Comparison of ENCODE assay signal across 20 cellular contexts in the genomic region with DNA sequence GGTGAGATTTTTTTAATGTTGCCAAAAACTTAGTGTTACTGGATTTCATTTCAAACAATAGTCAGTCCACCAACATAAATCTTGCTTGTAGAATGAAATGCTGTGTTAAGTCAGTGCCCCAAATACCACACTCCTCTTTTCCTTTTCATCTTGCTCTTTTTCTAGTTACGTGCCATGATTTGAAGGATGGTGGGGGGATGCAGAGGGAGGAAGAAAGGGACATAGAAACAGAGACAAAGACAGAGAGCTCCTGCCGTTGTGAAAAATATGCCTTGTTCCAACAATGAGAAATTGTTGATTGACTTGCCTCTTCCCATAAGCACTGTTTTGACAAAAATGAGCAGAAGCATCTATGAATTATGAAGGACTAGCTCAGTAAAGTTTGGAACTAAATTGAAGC.
A peak's percentile ranks its signal among the peaks of the same experiment; 100 is the strongest.
DNase-seq lines count a peak whose midpoint lies in the region; ATAC-seq, FAIRE-seq and TF ChIP-seq lines count a peak whose summit lies in the region.
"Had no signal": no experiment of that assay in that cellular context is flagged by ENCODE, and none has a peak within 500 bp of the region (broad histone marks: within the 10 kb centered on the region; RNA-seq: fewer than 3 reads in every experiment).

No MANE protein-coding gene starts in this region.

- H2BK5ac ChIP-seq in H9 (ENCODE audit: insufficient read length, low read length), result no peak overlapping the region

- peaks cover 5% of the 10 kb centered on the region; the same call in 1 of the 2 replicates for H3K4me1 ChIP-seq in H9 (ENCODE audit: insufficient read depth, low read length)
- H3K4me1 ChIP-seq in iPS-18a (ENCODE audit: control insufficient read depth, low read depth, low read length), result peaks cover 46% of the 10 kb centered on the region
- no peaks in the 10 kb centered on the region for H3K4me1 ChIP-seq in osteoblast (ENCODE audit: insufficient read depth, low read length)
- H3K4me1 ChIP-seq in upper lobe of right lung, result no peaks in the 10 kb centered on the region
- H3K4me1 ChIP-seq: lower lobe of right lung, parathyroid adenoma had no signal

- no peaks in the 10 kb centered on the region for H3K79me2 ChIP-seq in H9 (ENCODE audit: insufficient read depth, low read length)
- H3K79me2 ChIP-seq in osteoblast (ENCODE audit: insufficient read depth, low read length), result no peaks in the 10 kb centered on the region
- H3K79me2 ChIP-seq: parathyroid adenoma had no signal

- H3K36me3 ChIP-seq in iPS-18a (ENCODE audit: control insufficient read depth, low read depth, low read length) (no peaks in the 10 kb centered on the region), osteoblast (ENCODE audit: insufficient read depth, low read length) (no peaks in the 10 kb centered on the region), upper lobe of right lung (no peaks in the 10 kb centered on the region)
- H3K36me3 ChIP-seq: heart left ventricle, lower lobe of right lung, sigmoid colon had no signal

- H2BK12ac ChIP-seq in H9 (ENCODE audit: insufficient read length, low read depth, low read length), result no peak overlapping the region

- H3K9me3 ChIP-seq in H9 (ENCODE audit: control insufficient read depth, low read depth, low read length) (no peaks in the 10 kb centered on the region), iPS-18a (ENCODE audit: control insufficient read depth, low read depth, low read length) (no peaks in the 10 kb centered on the region), osteoblast (ENCODE audit: low read depth, low read length) (no peaks in the 10 kb centered on the region), upper lobe of right lung (no peaks in the 10 kb centered on the region)
- H3K9me3 ChIP-seq: heart left ventricle, lower lobe of right lung, sigmoid colon had no signal

- no peaks in the 10 kb centered on the region for H3K27me3 Mint-ChIP-seq in H9 (ENCODE audit: low read depth)
- no peaks in the 10 kb centered on the region for H3K27me3 Mint-ChIP-seq in brain
- no peaks in the 10 kb centered on the region for H3K27me3 Mint-ChIP-seq in natural killer cell (ENCODE audit: low read depth in 2 of 2)

- no peak overlapping the region for H4K5ac ChIP-seq in H9 (ENCODE audit: insufficient read length, low read depth, low read length)

- H3K23me2 ChIP-seq in H9 (ENCODE audit: insufficient read length, low read depth, low read length, poor library complexity, severe bottlenecking), result no peaks in the 10 kb centered on the region

- H3K4me2 ChIP-seq in H9 (ENCODE audit: insufficient read depth, insufficient read length, low read length), result peak overlapping the region; percentile 9
- H3K4me2 ChIP-seq in osteoblast (ENCODE audit: insufficient read depth, low read length), result peak overlapping the region; percentile 59

- H4K20me1 ChIP-seq in H9 (ENCODE audit: control insufficient read depth, insufficient read depth, insufficient read length), result no peaks in the 10 kb centered on the region
- no peaks in the 10 kb centered on the region for H4K20me1 ChIP-seq in osteoblast (ENCODE audit: insufficient read depth, low read length)

- TF ChIP-seq CTCF in H9 (conservative IDR thresholded peaks at IDR 0.05) (no peak), brain (conservative IDR thresholded peaks at IDR 0.05) (no peak), osteoblast (IDR thresholded peaks at IDR 0.05; ENCODE audit: extremely low read depth, low read depth, low read length) (no peak), upper lobe of right lung (IDR thresholded peaks at IDR 0.05) (no peak), natural killer cell (IDR thresholded peaks at IDR 0.05) (no peak)

- H3K27ac Mint-ChIP-seq in H9, result peak overlapping the region in 2 of 3 experiments; percentile 96 to 99; a peak in 5 of 7 replicates
- H3K27ac Mint-ChIP-seq in brain, result peak overlapping the region; percentile 56 to 96 (median 94)
- no peak overlapping the region for H3K27ac Mint-ChIP-seq in natural killer cell
- H3K27ac Mint-ChIP-seq: T-helper 2 cell treated with Interferon-gamma antibody and Interleukin-4, amounts not matched to agents 5 μg/mL and 100 μg/mL, for 36 hours had no signal

- H3K23ac ChIP-seq in H9 (ENCODE audit: insufficient read length, low read depth, low read length), result no peak overlapping the region

- H3K79me1 ChIP-seq in H9 (ENCODE audit: insufficient read depth, low read depth, low read length, poor library complexity, severe bottlenecking), result no peaks in the 10 kb centered on the region

- H3K4ac ChIP-seq in H9 (ENCODE audit: low read depth, low read length), result no peak overlapping the region

- H3K14ac ChIP-seq in H9 (ENCODE audit: insufficient read depth, low read length), result no peak overlapping the region

- H3K27me3 ChIP-seq in H9 (ENCODE audit: insufficient read depth, low read length), result no peaks in the 10 kb centered on the region
- no peaks in the 10 kb centered on the region for H3K27me3 ChIP-seq in iPS-18a (ENCODE audit: control insufficient read depth, insufficient read depth, low read length)
- H3K27me3 ChIP-seq in osteoblast (ENCODE audit: insufficient read depth, low read length), result no peaks in the 10 kb centered on the region
- no peaks in the 10 kb centered on the region for H3K27me3 ChIP-seq in upper lobe of right lung
- H3K27me3 ChIP-seq: heart left ventricle, sigmoid colon had no signal

- intact Hi-C loops in upper lobe of right lung (cut with DNase I) (no loop called here), natural killer cell (cut with micrococcal nuclease) (no loop called here)

- H3K18ac ChIP-seq in H9 (ENCODE audit: insufficient read length, low read depth, low read length), result no peak overlapping the region

- no peak for ATAC-seq in upper lobe of right lung
- ATAC-seq in natural killer cell, result no peak
- ATAC-seq: heart left ventricle had no signal

- H4K91ac ChIP-seq in H9 (ENCODE audit: insufficient read length, low read depth, low read length), result no peak overlapping the region

- no peak overlapping the region for H2AFZ ChIP-seq in H9 (ENCODE audit: low read length)
- H2AFZ ChIP-seq in osteoblast (ENCODE audit: low read length), result peak overlapping the region; percentile 4
- H2AFZ ChIP-seq: parathyroid adenoma had no signal

- H2AK5ac ChIP-seq in H9 (ENCODE audit: insufficient read length, low read length), result no peak overlapping the region

- peaks cover 23 to 28% of the 10 kb centered on the region in 2 experiments for H3K4me1 Mint-ChIP-seq in H9
- no peaks in the 10 kb centered on the region for H3K4me1 Mint-ChIP-seq in brain
- no peaks in the 10 kb centered on the region for H3K4me1 Mint-ChIP-seq in natural killer cell

- H3K4me3 ChIP-seq in iPS-18a (ENCODE audit: low read length) (peak overlapping the region; percentile 13), osteoblast (ENCODE audit: insufficient read depth, low read length) (no peak overlapping the region), upper lobe of right lung (no peak overlapping the region)
- H3K4me3 ChIP-seq: lower lobe of right lung, sigmoid colon had no signal

- no peak for FAIRE-seq in HTR-8/SVneo (lab: Jason Lieb, UNC)

- H3K9me3 Mint-ChIP-seq in H9 (peaks cover 9 to 13% of the 10 kb centered on the region in 2 experiments; a peak in 4 of 5 replicates), brain (no peaks in the 10 kb centered on the region), natural killer cell (peaks cover 0 to 2% of the 10 kb centered on the region in 2 donors)
- H3K9me3 Mint-ChIP-seq: T-helper 2 cell treated with Interferon-gamma antibody and Interleukin-4, amounts not matched to agents 5 μg/mL and 100 μg/mL, for 36 hours had no signal

- H3K9ac ChIP-seq in H9 (ENCODE audit: extremely low read depth, insufficient read length, low read length), result no peak overlapping the region
- H3K9ac ChIP-seq in iPS-18a (ENCODE audit: low read length), result peak overlapping the region; percentile 46
- H3K9ac ChIP-seq: parathyroid adenoma had no signal

- H3K36me3 Mint-ChIP-seq in H9 (ENCODE audit: insufficient read depth in 1 of 3, low read depth in 3 of 3) (peaks cover 9 to 20% (median 16%) of the 10 kb centered on the region in 3 experiments), brain (no peaks in the 10 kb centered on the region), natural killer cell (no peaks in the 10 kb centered on the region)

- no CpG with 5 or more reads among the region's 2 CpGs for WGBS in H9 (ENCODE audit: extremely low coverage, insufficient read length, low lambda C conversion rate)

- no peak overlapping the region for H2BK120ac ChIP-seq in H9 (ENCODE audit: low read depth, low read length, poor library complexity, severe bottlenecking)

- DNase-seq in H9 (no peak), osteoblast (ENCODE audit: insufficient read length, low spot score, missing footprints) (peak; percentile 4), upper lobe of right lung (no peak), HTR-8/SVneo (ENCODE audit: insufficient read length, low spot score) (no peak), natural killer cell (no peak)
- DNase-seq in stimulated activated CD4-positive, alpha-beta T cell treated with anti-CD3 and anti-CD28 coated beads, Interleukin-1b, Interleukin-23, amount 100 ng/mL, for 48 hours, result no peak
- DNase-seq: activated CD4-positive, alpha-beta T cell treated with anti-CD3 and anti-CD28 coated beads, Interleukin-2, amount 50 U/mL, for 4 hours; activated effector memory CD4-positive, alpha-beta T cell treated with anti-CD3 and anti-CD28 coated beads, Interleukin-2, amount 50 U/mL, for 16 hours; Calu3; heart left ventricle; lower lobe of right lung; MM.1S; NCI-H2171 treated with DMSO at 0.1 percent for 48 hours; NCI-H524 treated with DMSO at 0.1 percent for 48 hours; sigmoid colon had no signal

- no peak overlapping the region for H2BK20ac ChIP-seq in H9 (ENCODE audit: low read depth, low read length, poor library complexity, severe bottlenecking)

- H3T11ph ChIP-seq in H9 (ENCODE audit: low read length), result no peak overlapping the region

- no peak overlapping the region for H4K8ac ChIP-seq in H9 (replicated peaks; ENCODE audit: insufficient read length, low read depth, low read length)

- peak overlapping the region; percentile 83 for H3K27ac ChIP-seq in H9 (ENCODE audit: insufficient read length, low read depth, low read length)
- H3K27ac ChIP-seq in iPS-18a (ENCODE audit: low read length), result peak overlapping the region; percentile 76
- H3K27ac ChIP-seq in osteoblast (ENCODE audit: low read depth, low read length), result no peak overlapping the region
- H3K27ac ChIP-seq in upper lobe of right lung, result no peak overlapping the region
- H3K27ac ChIP-seq: coronary artery, heart left ventricle, lower lobe of right lung, parathyroid adenoma, sigmoid colon had no signal

- H3K4me3 Mint-ChIP-seq in H9 (peak overlapping the region; percentile 6 to 16; a peak in 4 of 5 replicates), brain (peak overlapping the region; percentile 67 to 84 (median 75)), natural killer cell (no peak overlapping the region)
- H3K4me3 Mint-ChIP-seq: T-helper 2 cell treated with Interferon-gamma antibody and Interleukin-4, amounts not matched to agents 5 μg/mL and 100 μg/mL, for 36 hours had no signal

- no peak overlapping the region for H2BK15ac ChIP-seq in H9 (ENCODE audit: low read depth, low read length)

- H3K56ac ChIP-seq in H9 (ENCODE audit: insufficient read length, low read depth, low read length), result no peak overlapping the region

Comparison
In these comparisons a context has a peak if more than half of its experiments do, and no peak if none do; other contexts are left out.
1. H3K27ac ChIP-seq: peak in H9 (single experiment) and iPS-18a (single experiment); none in osteoblast (single experiment) and upper lobe of right lung (single experiment).
2. H3K27ac Mint-ChIP-seq: peak in H9 (2 of 3) and brain (5 of 5); none in natural killer cell (0 of 2).